Comparison of ENCODE assay signal across 12 cellular contexts in genomic region chr10:79140083-79140793, GRCh38.
DNase-seq lines count a peak whose midpoint lies in the region; ATAC-seq, FAIRE-seq and TF ChIP-seq lines count a peak whose summit lies in the region.
"Had no signal": no experiment of that assay in that cellular context is flagged by ENCODE, and none has a peak within 500 bp of the region (broad histone marks: within the 10 kb centered on the region; RNA-seq: fewer than 3 reads in every experiment).

No MANE protein-coding gene starts in this region.

- no peaks in the 10 kb centered on the region for H3K9me3 Mint-ChIP-seq in nephron progenitor cell

- H3K14ac ChIP-seq in H1 (ENCODE audit: insufficient read length), result no peak overlapping the region

- DNase-seq in A172 (ENCODE audit: low spot score) (peak; percentile 49), H1 (ENCODE audit: low read depth in 1 of 2, low spot score in 2 of 2) (no peak), nephron progenitor cell (no peak), GM19239 (ENCODE audit: insufficient read length, low spot score) (no peak), T-helper 1 cell (no peak)
- no peak for DNase-seq in stimulated activated CD4-positive, alpha-beta T cell treated with anti-CD3 and anti-CD28 coated beads, Interleukin-4, amount 100 ng/mL, for 24 hours
- DNase-seq: C1 segment of cervical spinal cord, GDM1, T1000 had no signal

- peaks cover 0 to 11% of the 10 kb centered on the region in 2 experiments; a peak in 2 of 4 replicates for H3K79me2 ChIP-seq in H1 (ENCODE audit: control insufficient read depth in 1 of 2, insufficient read depth in 2 of 2, low read length in 2 of 2)

- H2BK5ac ChIP-seq in H1 (ENCODE audit: low read depth, low read length), result no peak overlapping the region

- no peak for TF ChIP-seq POLR2A in H1 (IDR thresholded peaks at IDR 0.05; ENCODE audit: control extremely low read depth in 1 of 2, low read depth in 2 of 2, low read length in 2 of 2)

- peaks cover 3% of the 10 kb centered on the region for H3K23me2 ChIP-seq in H1 (ENCODE audit: low read depth, low read length)

- 0 out of 2 replicates have a peak overlapping the region, but pooled peaks have one; percentile 40 for H2AK5ac ChIP-seq in H1 (ENCODE audit: low read depth, low read length)

- peak overlapping the region; percentile 98 for H3K27ac Mint-ChIP-seq in nephron progenitor cell

- no peak for TF ChIP-seq RAD21 in H1 (IDR thresholded peaks at IDR 0.05 in 1 of 2, conservative IDR thresholded peaks at IDR 0.05 in 1 of 2; ENCODE audit: low read depth in 2 of 2, low read length in 2 of 2)

- TF ChIP-seq CTCF in HEK293 (tag by site-specific recombination; IDR thresholded peaks at IDR 0.05) (no peak), H1 (IDR thresholded peaks at IDR 0.05; ENCODE audit: control extremely low read depth in 1 of 3, insufficient read depth in 1 of 3, low read depth in 1 of 3, low read length in 3 of 3) (no peak), nephron progenitor cell (IDR thresholded peaks at IDR 0.05) (no peak)

- H3K36me3 Mint-ChIP-seq in nephron progenitor cell (ENCODE audit: low read depth), result peaks cover 25% of the 10 kb centered on the region

- H3K36me3 ChIP-seq in HEK293 (ENCODE audit: control insufficient read depth in 2 of 2, insufficient read depth in 1 of 2, low read length in 2 of 2) (peaks cover 0 to 13% of the 10 kb centered on the region in 2 experiments; a peak in 1 of 3 replicates), H1 (ENCODE audit: control insufficient read depth in 2 of 4, insufficient read depth in 4 of 4, low read length in 3 of 4) (peaks cover 0 to 16% (median 4%) of the 10 kb centered on the region in 4 experiments; a peak in 4 of 8 replicates)

- no peak overlapping the region for H3K9ac ChIP-seq in H1 (replicated peaks in 1 of 4; ENCODE audit: extremely low read depth in 1 of 4, low read depth in 3 of 4, low read length in 3 of 4)

- no peak for ATAC-seq in GM21367 (IDR thresholded peaks at IDR 0.05; ENCODE audit: unreplicated experiment)
- ATAC-seq: Panc1 had no signal

- no peaks in the 10 kb centered on the region for H3K27me3 ChIP-seq in H1 (replicated peaks in 1 of 4; ENCODE audit: control insufficient read depth in 3 of 4, extremely low read depth in 1 of 4, insufficient read depth in 3 of 4, low read length in 3 of 4)

- no peak overlapping the region for H4K8ac ChIP-seq in H1 (ENCODE audit: extremely low read depth, insufficient read depth, low read length)

- no peak overlapping the region for H2BK120ac ChIP-seq in H1 (replicated peaks; ENCODE audit: low read depth, low read length)

- H2BK20ac ChIP-seq in H1 (ENCODE audit: low read length), result no peak overlapping the region

- H3K4me3 Mint-ChIP-seq in nephron progenitor cell, result peak overlapping the region; percentile 57

- peaks cover 8% of the 10 kb centered on the region for H3K27me3 Mint-ChIP-seq in nephron progenitor cell (ENCODE audit: low read depth, poor library complexity)

- no peak for FAIRE-seq in H1 (lab: Jason Lieb, UNC)
- no peak for FAIRE-seq in GM19239 (lab: Jason Lieb, UNC)

- H2BK15ac ChIP-seq in H1 (ENCODE audit: low read length), result no peak overlapping the region

- H3K9me3 ChIP-seq in HEK293 (ENCODE audit: control insufficient read depth, insufficient read depth, low read depth, low read length) (no peaks in the 10 kb centered on the region), H1 (ENCODE audit: insufficient read depth in 2 of 2, low read depth in 1 of 2, low read length in 1 of 2) (no peaks in the 10 kb centered on the region)

- POLR2A ChIA-PET in HEK293 (lab: Yijun Ruan, JAX), result no interaction called here
- POLR2A ChIA-PET in H1 (lab: Charles Lee; ENCODE audit: partially characterized antibody), result interaction anchor here (2.1 kb wide), 1 partner anchor 10 kb away, joined by 9 read pairs; no protein-coding TSS in a partner anchor

- H2BK12ac ChIP-seq in H1 (ENCODE audit: low read depth, low read length), result peak overlapping the region; percentile 43; the same call in 1 of the 2 replicates

- H3K4me1 ChIP-seq in HEK293 (ENCODE audit: control insufficient read depth, insufficient read depth, low read length) (no peaks in the 10 kb centered on the region; the same call in 1 of the 2 replicates), H1 (replicated peaks in 1 of 4; ENCODE audit: control insufficient read depth in 3 of 4, insufficient read depth in 4 of 4, low read length in 3 of 4) (peaks cover 0 to 40% (median 18%) of the 10 kb centered on the region in 4 experiments; a peak in 6 of 7 replicates)

- TF ChIP-seq EP300 in H1 (IDR thresholded peaks at IDR 0.05; ENCODE audit: borderline replicate concordance in 1 of 2, low read depth in 2 of 2, low read length in 2 of 2), result no peak

- H3K27ac ChIP-seq in HEK293 (ENCODE audit: extremely low read depth, low read depth, low read length) (no peak overlapping the region), H1 (ENCODE audit: low read depth, low read length) (no peak overlapping the region)

- no peak overlapping the region for H2AFZ ChIP-seq in H1 (ENCODE audit: low read length)

- peaks cover 0 to 12% of the 10 kb centered on the region in 2 experiments for H4K20me1 ChIP-seq in H1 (replicated peaks in 1 of 2; ENCODE audit: control insufficient read depth in 1 of 2, insufficient read depth in 2 of 2, low read length in 2 of 2)

- CTCF ChIA-PET in HEK293 (lab: Yijun Ruan, JAX), result no interaction called here
- CTCF ChIA-PET in H1 (lab: Charles Lee; ENCODE audit: partially characterized antibody), result interaction anchor here (1.1 to 1.3 kb wide), 2 partner anchors 9 to 55 kb away, joined by 3 to 8 read pairs; no protein-coding TSS in a partner anchor

- peaks cover 24% of the 10 kb centered on the region for H3K79me1 ChIP-seq in H1 (ENCODE audit: low read depth, low read length)

- H3K4me2 ChIP-seq in H1 (ENCODE audit: insufficient read depth in 1 of 2, low read depth in 2 of 2, low read length in 2 of 2), result no peak overlapping the region

- no peak overlapping the region for H3K18ac ChIP-seq in H1 (ENCODE audit: extremely low read depth, low read length)

- no peak overlapping the region for H3K4me3 ChIP-seq in HEK293 (ENCODE audit: low read depth, low read length)
- no peak overlapping the region for H3K4me3 ChIP-seq in H1 (ENCODE audit: extremely low read depth in 1 of 4, insufficient read depth in 2 of 4, low read depth in 3 of 4, low read length in 4 of 4)

- no peak overlapping the region for H4K91ac ChIP-seq in H1 (replicated peaks; ENCODE audit: insufficient read length, low read length)

- 91 to 100% methylated on average over 1 to 7 of the region's 7 CpGs for WGBS in H1 (ENCODE audit: extremely low coverage in 1 of 2, insufficient coverage in 1 of 2, insufficient read length in 1 of 2, insufficient replicate concordance in 2 of 2, low coverage in 1 of 2, low lambda C conversion rate in 2 of 2, missing lambda C conversion rate in 1 of 2), 2 experiments

- no peak overlapping the region for H3K56ac ChIP-seq in H1 (replicated peaks; ENCODE audit: insufficient read length, low read depth, low read length)

- no peak overlapping the region for H3K23ac ChIP-seq in H1 (ENCODE audit: insufficient read length)

- no peak overlapping the region for H3K4ac ChIP-seq in H1 (replicated peaks; ENCODE audit: insufficient read length, low read depth, low read length)

- no peak overlapping the region for H4K5ac ChIP-seq in H1 (ENCODE audit: insufficient read length, low read depth, low read length)

- peaks cover 100% of the 10 kb centered on the region for H3K4me1 Mint-ChIP-seq in nephron progenitor cell

TF ChIP-seq in HEK293, 187 proteins besides CTCF, POLR2A, EP300 and RAD21 (continues in another document):
- TF ChIP-seq ZSCAN30 (tag by site-specific recombination; IDR thresholded peaks at IDR 0.05) (no peak), ZNF366 (tag by site-specific recombination; conservative IDR thresholded peaks at IDR 0.05) (peak; percentile 89)

TF ChIP-seq in H1, 55 proteins besides CTCF, POLR2A, EP300 and RAD21:
- TF ChIP-seq CBX8 (IDR thresholded peaks at IDR 0.05; ENCODE audit: borderline replicate concordance, low read depth, low read length) (no peak), TAF1 (IDR thresholded peaks at IDR 0.05; ENCODE audit: low read depth, low read length) (no peak), JUN (IDR thresholded peaks at IDR 0.05; ENCODE audit: low read depth, low read length) (no peak), E2F6 (IDR thresholded peaks at IDR 0.05) (no peak), GABPA (IDR thresholded peaks at IDR 0.05; ENCODE audit: borderline replicate concordance, insufficient read depth, low read length) (no peak), NRF1 (IDR thresholded peaks at IDR 0.05; ENCODE audit: low read depth, low read length) (no peak), CBX5 (IDR thresholded peaks at IDR 0.05; ENCODE audit: low read depth, low read length) (no peak), EZH2 (IDR thresholded peaks at IDR 0.05; ENCODE audit: low read depth, low read length, severe bottlenecking) (no peak), FOSL1 (IDR thresholded peaks at IDR 0.05; ENCODE audit: insufficient read depth, low read depth, low read length) (no peak), PHF8 (conservative IDR thresholded peaks at IDR 0.05; ENCODE audit: low read depth, low read length) (no peak)
